Comparison of ENCODE assay signal across 8 cellular contexts in genomic region chr19:2273356-2274184, GRCh38. TPM values are rescaled to one million over a fixed set of nuclear protein-coding genes. Genes with fewer than 3 reads are reported as not detected.
DNase-seq lines count a peak whose midpoint lies in the region; ATAC-seq and TF ChIP-seq lines count a peak whose summit lies in the region.

No MANE protein-coding gene starts in this region.

- TF ChIP-seq CTCF in activated CD8-positive, alpha-beta T cell treated with anti-CD3 and anti-CD28 coated beads for 36 hours (IDR thresholded peaks at IDR 0.05) = peak; percentile 95

- H3K4me3 Mint-ChIP-seq in activated CD8-positive, alpha-beta T cell treated with anti-CD3 and anti-CD28 coated beads for 36 hours = peak overlapping the region; percentile 85
- peak overlapping the region; percentile 95 for H3K4me3 Mint-ChIP-seq in effector memory CD8-positive, alpha-beta T cell

- intact Hi-C loops in activated CD8-positive, alpha-beta T cell treated with anti-CD3 and anti-CD28 coated beads for 36 hours (cut with micrococcal nuclease) = no loop called here

- peaks cover 42% of the 10 kb centered on the region for H3K36me3 Mint-ChIP-seq in activated CD8-positive, alpha-beta T cell treated with anti-CD3 and anti-CD28 coated beads for 36 hours (ENCODE audit: low read depth)
- H3K36me3 Mint-ChIP-seq in effector memory CD8-positive, alpha-beta T cell (ENCODE audit: insufficient read depth) = peaks cover 96% of the 10 kb centered on the region

- CTCF ChIA-PET in activated CD8-positive, alpha-beta T cell treated with anti-CD3 and anti-CD28 coated beads for 36 hours (lab: Charles Lee) = interaction anchor here (0.6 to 4.9 kb wide), 15 partner anchors 9 to 121 kb away, joined by 3 to 29 read pairs (median 6); partner anchors contain the start of genes PEAK3 and PLEKHJ1

- H3K4me1 Mint-ChIP-seq in activated CD8-positive, alpha-beta T cell treated with anti-CD3 and anti-CD28 coated beads for 36 hours (ENCODE audit: low read depth) = peaks cover 32% of the 10 kb centered on the region
- peaks cover 25 to 31% of the 10 kb centered on the region in 2 donors for H3K4me1 Mint-ChIP-seq in effector memory CD8-positive, alpha-beta T cell (ENCODE audit: low read depth in 2 of 2)

- peak overlapping the region; percentile 86 for H3K27ac Mint-ChIP-seq in activated CD8-positive, alpha-beta T cell treated with anti-CD3 and anti-CD28 coated beads for 36 hours
- peak overlapping the region; percentile 95 to 99 for H3K27ac Mint-ChIP-seq in effector memory CD8-positive, alpha-beta T cell

- H3K27me3 Mint-ChIP-seq in activated CD8-positive, alpha-beta T cell treated with anti-CD3 and anti-CD28 coated beads for 36 hours = no peaks in the 10 kb centered on the region
- H3K27me3 Mint-ChIP-seq in effector memory CD8-positive, alpha-beta T cell = no peaks in the 10 kb centered on the region

- H3K9me3 Mint-ChIP-seq in activated CD8-positive, alpha-beta T cell treated with anti-CD3 and anti-CD28 coated beads for 36 hours = no peaks in the 10 kb centered on the region
- no peaks in the 10 kb centered on the region for H3K9me3 Mint-ChIP-seq in effector memory CD8-positive, alpha-beta T cell

- POLR2A ChIA-PET in activated CD8-positive, alpha-beta T cell treated with anti-CD3 and anti-CD28 coated beads for 36 hours (lab: Charles Lee) = interaction anchor here (0.5 to 11.0 kb wide), 9 partner anchors 10 to 119 kb away, joined by 3 to 102 read pairs (median 4); partner anchors contain the start of genes AMH and JSRP1

- peak; percentile 23 for ATAC-seq in HG02678 (IDR thresholded peaks at IDR 0.05; ENCODE audit: unreplicated experiment)
- ATAC-seq in activated CD8-positive, alpha-beta T cell treated with anti-CD3 and anti-CD28 coated beads for 36 hours = peak; percentile 67
- ATAC-seq in effector memory CD8-positive, alpha-beta T cell (replicated peaks) = peak; percentile 48

- DNase-seq in DMS114 treated with DMSO at 0.1 percent for 48 hours (lab: John Stamatoyannopoulos, UW; ENCODE audit: unreplicated experiment) (peak; percentile 20), NCI-H82 (lab: John Stamatoyannopoulos, UW) (peak; percentile 89), mesenteric fat pad (ENCODE audit: low spot score) (peak; percentile 95), NCI-H748 treated with DMSO at 0.1 percent for 48 hours (lab: John Stamatoyannopoulos, UW) (no peak)
- peak; percentile 92 for DNase-seq in activated CD8-positive, alpha-beta T cell treated with anti-CD3 and anti-CD28 coated beads for 36 hours
- peak; percentile 77 to 80 (median 77) for DNase-seq in effector memory CD8-positive, alpha-beta T cell
- DNase-seq in stimulated activated CD8-positive, alpha-beta memory T cell treated with anti-CD3 and anti-CD28 coated beads, Interleukin-4, amount 100 ng/mL, for 48 hours = peak; percentile 87

RNA-seq across cellular contexts. Expression of gene PEAK3, which starts 8.4 kb away (rescaled TPM):
- not detected for total RNA-seq in activated CD8-positive, alpha-beta T cell treated with anti-CD3 and anti-CD28 coated beads for 36 hours
- total RNA-seq in mesenteric fat pad = 2.6 TPM

RNA-seq across cellular contexts. Expression of gene JSRP1, which starts 17.4 kb away (rescaled TPM):
- 1 to 10 TPM; 1.0 TPM for total RNA-seq in activated CD8-positive, alpha-beta T cell treated with anti-CD3 and anti-CD28 coated beads for 36 hours
- not detected for total RNA-seq in mesenteric fat pad

RNA-seq across cellular contexts. Expression of gene AMH, which starts 24.4 kb away (rescaled TPM):
- 1 to 10 TPM; 4.5 to 6.1 TPM for total RNA-seq in activated CD8-positive, alpha-beta T cell treated with anti-CD3 and anti-CD28 coated beads for 36 hours
- 0.93 TPM for total RNA-seq in mesenteric fat pad

RNA-seq across cellular contexts. Expression of gene LINGO3, which starts 34.4 kb away (rescaled TPM):
- total RNA-seq in activated CD8-positive, alpha-beta T cell treated with anti-CD3 and anti-CD28 coated beads for 36 hours = under 1 TPM; 0.16 to 0.27 TPM
- not detected for total RNA-seq in mesenteric fat pad

RNA-seq across cellular contexts. Expression of gene SF3A2, which starts 36.9 kb away (rescaled TPM):
- total RNA-seq in activated CD8-positive, alpha-beta T cell treated with anti-CD3 and anti-CD28 coated beads for 36 hours = 100 to 1,000 TPM; 157 to 163 TPM
- 46.2 TPM for total RNA-seq in mesenteric fat pad
